ENCODE assay signal across 15 cellular contexts in the genomic region with DNA sequence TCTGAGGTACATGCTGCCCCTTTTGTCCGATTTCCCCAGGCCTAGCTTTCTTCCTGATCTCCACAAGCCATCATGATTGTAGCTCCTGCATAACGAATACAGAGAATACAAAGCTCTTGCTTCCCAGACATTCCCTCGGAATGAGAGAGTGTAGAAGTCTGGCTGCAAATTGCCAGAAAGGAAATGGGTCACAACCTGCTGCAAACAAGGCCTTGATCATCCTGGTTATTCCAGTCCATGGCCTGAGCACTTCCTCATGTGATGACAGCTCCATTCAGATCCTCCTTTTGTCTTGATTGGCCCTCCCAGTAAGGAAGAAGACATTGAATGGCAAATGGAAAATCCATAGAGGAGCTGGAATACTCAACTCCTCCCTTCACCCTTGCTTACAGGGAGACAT.
"Had no signal": no experiment of that assay in that cellular context is flagged by ENCODE, and none has a peak within 500 bp of the region (broad histone marks: within the 10 kb centered on the region; RNA-seq: fewer than 3 reads in every experiment).

No MANE protein-coding gene starts in this region.

- DNase-seq: activated naive CD4-positive, alpha-beta T cell treated with anti-CD3 and anti-CD28 coated beads, Interleukin-2, amount 10 ng/mL, durations not matched to agents 7 days and 5 days; amygdala; colonic mucosa; effector CD4-positive, alpha-beta T cell; glutamatergic neuron; left cardiac atrium; midbrain; retina; T-cell; T1000; trophoblast cell had no signal

- FAIRE-seq: endothelial cell of umbilical vein had no signal

- H3K27ac ChIP-seq: colonic mucosa, VCaP had no signal

- H3K36me3 Mint-ChIP-seq: activated naive CD4-positive, alpha-beta T cell treated with anti-CD3 and anti-CD28 coated beads, Interleukin-2, amount 10 ng/mL, durations not matched to agents 7 days and 5 days; T-cell had no signal

- H3K36me3 ChIP-seq: colonic mucosa had no signal

- H3K9me3 ChIP-seq: colonic mucosa had no signal

- H3K27ac Mint-ChIP-seq: activated naive CD4-positive, alpha-beta T cell treated with anti-CD3 and anti-CD28 coated beads, Interleukin-2, amount 10 ng/mL, durations not matched to agents 7 days and 5 days; activated T-helper 17 cell treated with anti-CD3 and anti-CD28 coated beads, Interleukin-2, amount 50 U/mL, for 72 hours; T-cell had no signal

- H3K4me3 Mint-ChIP-seq: activated naive CD4-positive, alpha-beta T cell treated with anti-CD3 and anti-CD28 coated beads, Interleukin-2, amount 10 ng/mL, durations not matched to agents 7 days and 5 days; activated T-helper 17 cell treated with anti-CD3 and anti-CD28 coated beads, Interleukin-2, amount 50 U/mL, for 72 hours; T-cell had no signal

- H3K4me1 Mint-ChIP-seq: activated naive CD4-positive, alpha-beta T cell treated with anti-CD3 and anti-CD28 coated beads, Interleukin-2, amount 10 ng/mL, durations not matched to agents 7 days and 5 days; T-cell had no signal

- H3K4me1 ChIP-seq: colonic mucosa had no signal

- ATAC-seq: activated T-helper 17 cell treated with anti-CD3 and anti-CD28 coated beads, Interleukin-2, amount 50 U/mL, for 72 hours; left cardiac atrium; T-cell had no signal

- H3K9me3 Mint-ChIP-seq: activated naive CD4-positive, alpha-beta T cell treated with anti-CD3 and anti-CD28 coated beads, Interleukin-2, amount 10 ng/mL, durations not matched to agents 7 days and 5 days; activated T-helper 17 cell treated with anti-CD3 and anti-CD28 coated beads, Interleukin-2, amount 50 U/mL, for 72 hours; T-cell had no signal

- H3K4me3 ChIP-seq: colonic mucosa, lung had no signal

- H3K27me3 ChIP-seq: colonic mucosa had no signal
